Comparison of ENCODE assay signal across 14 cellular contexts in the genomic region with DNA sequence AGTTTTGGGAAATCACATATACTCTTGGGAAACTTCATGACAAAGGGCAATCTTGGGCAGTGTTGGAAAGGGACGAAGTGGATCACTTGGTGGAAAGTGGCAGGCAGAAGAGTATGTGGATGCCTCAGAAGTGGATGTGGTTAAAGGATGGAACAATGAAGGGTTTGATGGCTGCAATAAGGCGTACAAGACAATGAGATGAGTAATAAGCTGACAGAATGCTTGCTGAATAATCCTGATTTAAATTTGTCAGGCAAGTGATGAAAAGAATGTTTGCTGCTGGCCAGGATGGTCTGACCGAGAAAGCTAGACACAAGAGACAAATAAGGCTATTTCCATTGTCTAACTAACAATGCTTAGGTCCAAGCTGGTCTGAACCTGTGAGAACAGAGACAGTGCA.
DNase-seq lines count a peak whose midpoint lies in the region; ATAC-seq, FAIRE-seq and TF ChIP-seq lines count a peak whose summit lies in the region.
"Had no signal": no experiment of that assay in that cellular context is flagged by ENCODE, and none has a peak within 500 bp of the region (broad histone marks: within the 10 kb centered on the region; RNA-seq: fewer than 3 reads in every experiment).

No MANE protein-coding gene starts in this region.

- H3K4me3 Mint-ChIP-seq in astrocyte (ENCODE audit: unreplicated experiment) (no peak overlapping the region), Caco-2 (ENCODE audit: unreplicated experiment) (no peak overlapping the region)
- H3K4me3 Mint-ChIP-seq: activated B cell treated with CpG ODN at 0.5 μM for 24 hours, memory B cell had no signal

- TF ChIP-seq CTCF in astrocyte (IDR thresholded peaks at IDR 0.05; ENCODE audit: insufficient read depth, low read depth, low read length) (no peak), Caco-2 (IDR thresholded peaks at IDR 0.05; ENCODE audit: insufficient read depth in 1 of 2, low read depth in 1 of 2, low read length in 1 of 2, severe bottlenecking in 1 of 2, unreplicated experiment in 1 of 2) (no peak)

- intact Hi-C loops in Caco-2 (cut with micrococcal nuclease; ENCODE audit: unreplicated experiment): no loop called here

- no peak overlapping the region for H3K23ac ChIP-seq in mesenchymal stem cell (ENCODE audit: low read length in 2 of 2)

- H2BK5ac ChIP-seq in mesenchymal stem cell (ENCODE audit: low read depth, low read length, poor library complexity, severe bottlenecking): no peak overlapping the region

- BruUV-seq in Caco-2 (replicated peaks; lab: Mats Ljungman, UMichigan): no TSS peak

- FAIRE-seq in HTR-8/SVneo (lab: Jason Lieb, UNC) (no peak), astrocyte (lab: Jason Lieb, UNC) (peak; percentile 87)

- no peaks in the 10 kb centered on the region for H4K20me1 ChIP-seq in astrocyte (ENCODE audit: insufficient read depth, low read length)

- H3K14ac ChIP-seq in mesenchymal stem cell (ENCODE audit: low read length in 2 of 2): no peak overlapping the region

- H3K9me3 Mint-ChIP-seq in astrocyte (ENCODE audit: unreplicated experiment) (no peaks in the 10 kb centered on the region), Caco-2 (ENCODE audit: unreplicated experiment) (no peaks in the 10 kb centered on the region)
- H3K9me3 Mint-ChIP-seq: activated B cell treated with CpG ODN at 0.5 μM for 24 hours, memory B cell had no signal

- peaks cover 2% of the 10 kb centered on the region for H3K79me1 ChIP-seq in mesenchymal stem cell (replicated peaks; ENCODE audit: low read length, poor library complexity, severe bottlenecking)

- no peak overlapping the region for H4K8ac ChIP-seq in mesenchymal stem cell (ENCODE audit: low read length)

- H3K36me3 ChIP-seq in astrocyte (ENCODE audit: insufficient read depth, low read length) (no peaks in the 10 kb centered on the region), mesenchymal stem cell (ENCODE audit: control insufficient read depth in 1 of 2, insufficient read depth in 2 of 2, low read depth in 1 of 2, low read length in 2 of 2) (no peaks in the 10 kb centered on the region), Caco-2 (ENCODE audit: control insufficient read depth, insufficient read depth, low read length) (no peaks in the 10 kb centered on the region)
- H3K36me3 ChIP-seq: Peyer's patch, tibial artery had no signal

- H2AK5ac ChIP-seq in mesenchymal stem cell (ENCODE audit: low read length, severe bottlenecking): no peak overlapping the region

- H2BK12ac ChIP-seq in mesenchymal stem cell (ENCODE audit: low read length in 2 of 2): no peak overlapping the region

- H3K9me3 ChIP-seq in astrocyte (ENCODE audit: insufficient read depth, low read depth, low read length): no peaks in the 10 kb centered on the region
- H3K9me3 ChIP-seq in mesenchymal stem cell (ENCODE audit: control insufficient read depth, low read length): no peaks in the 10 kb centered on the region
- H3K9me3 ChIP-seq in Caco-2: no peaks in the 10 kb centered on the region
- H3K9me3 ChIP-seq: Peyer's patch, tibial artery had no signal

- H3K18ac ChIP-seq in mesenchymal stem cell (ENCODE audit: low read depth in 1 of 2, low read length in 2 of 2): no peak overlapping the region

- 50% methylated on average over 3 of the region's 3 CpGs for WGBS in mesenchymal stem cell

- H3K4me2 ChIP-seq in astrocyte (ENCODE audit: low read length) (peak overlapping the region; percentile 48), mesenchymal stem cell (ENCODE audit: low read length, poor library complexity, severe bottlenecking) (no peak overlapping the region)

- H3K27me3 Mint-ChIP-seq in astrocyte (ENCODE audit: low read depth, unreplicated experiment) (no peaks in the 10 kb centered on the region), Caco-2 (ENCODE audit: insufficient read depth, unreplicated experiment) (peaks cover 10% of the 10 kb centered on the region)
- H3K27me3 Mint-ChIP-seq: activated B cell treated with CpG ODN at 0.5 μM for 24 hours, memory B cell had no signal

- no peak overlapping the region for H3K4me3 ChIP-seq in astrocyte (ENCODE audit: insufficient read depth, low read depth, low read length)
- H3K4me3 ChIP-seq in mesenchymal stem cell (ENCODE audit: insufficient read depth in 1 of 2, low read depth in 1 of 2, low read length in 2 of 2): no peak overlapping the region
- H3K4me3 ChIP-seq in Caco-2 (ENCODE audit: low read depth, low read length): no peak overlapping the region
- H3K4me3 ChIP-seq: Peyer's patch, tibial artery had no signal

- H2BK120ac ChIP-seq in mesenchymal stem cell (ENCODE audit: low read depth, low read length): no peak overlapping the region

- H3K79me2 ChIP-seq in astrocyte (ENCODE audit: insufficient read depth, low read length): peaks cover 3% of the 10 kb centered on the region

- POLR2A ChIA-PET in Caco-2 (lab: Charles Lee): no interaction called here

- CTCF ChIA-PET in Caco-2 (lab: Charles Lee): no interaction called here

- H3K4ac ChIP-seq in mesenchymal stem cell (ENCODE audit: low read depth in 1 of 2, low read length in 2 of 2): no peak overlapping the region

- H3K36me3 Mint-ChIP-seq in astrocyte (ENCODE audit: low read depth, unreplicated experiment) (no peaks in the 10 kb centered on the region), Caco-2 (ENCODE audit: insufficient read depth, unreplicated experiment) (no peaks in the 10 kb centered on the region)
- H3K36me3 Mint-ChIP-seq: memory B cell had no signal

- H3K9ac ChIP-seq in astrocyte (ENCODE audit: low read length) (no peak overlapping the region), mesenchymal stem cell (ENCODE audit: low read length) (peak overlapping the region; percentile 1)

- DNase-seq in Ammon's horn (ENCODE audit: low spot score): peak; percentile 28
- peak; percentile 33 for DNase-seq in HTR-8/SVneo (ENCODE audit: insufficient read length, low spot score)
- peak; percentile 75 for DNase-seq in astrocyte (ENCODE audit: low read depth)
- no peak for DNase-seq in mesenchymal stem cell
- no peak for DNase-seq in dermis blood vessel endothelial cell
- DNase-seq in Caco-2: no peak
- DNase-seq: activated B cell treated with CpG ODN at 0.5 μM for 24 hours, activated gamma-delta T cell treated with Interleukin-2 at 50 U/mL for 16 hours, KBM-7, Peyer's patch, tibial artery had no signal

- H3K27ac Mint-ChIP-seq in astrocyte (ENCODE audit: unreplicated experiment) (no peak overlapping the region), Caco-2 (ENCODE audit: unreplicated experiment) (no peak overlapping the region)
- H3K27ac Mint-ChIP-seq: activated B cell treated with CpG ODN at 0.5 μM for 24 hours, memory B cell had no signal

- peaks cover 24% of the 10 kb centered on the region for H3K4me1 ChIP-seq in astrocyte (ENCODE audit: insufficient read depth, low read length)
- H3K4me1 ChIP-seq in mesenchymal stem cell (ENCODE audit: control insufficient read depth, insufficient read depth, low read depth, low read length): peaks cover 2% of the 10 kb centered on the region
- no peaks in the 10 kb centered on the region for H3K4me1 ChIP-seq in Caco-2

- ATAC-seq in GM21717 (IDR thresholded peaks at IDR 0.05; ENCODE audit: unreplicated experiment) (no peak), GM21526 (IDR thresholded peaks at IDR 0.05; ENCODE audit: low FRiP score, unreplicated experiment) (no peak)

- H2BK15ac ChIP-seq in mesenchymal stem cell (ENCODE audit: low read depth, poor library complexity, severe bottlenecking): no peak overlapping the region

- H3K27me3 ChIP-seq in astrocyte (ENCODE audit: insufficient read depth, low read length) (no peaks in the 10 kb centered on the region), mesenchymal stem cell (ENCODE audit: control insufficient read depth in 1 of 2, insufficient read depth in 1 of 2, low read length in 2 of 2) (no peaks in the 10 kb centered on the region), Caco-2 (replicated peaks; ENCODE audit: control insufficient read depth, insufficient read depth, low read length) (no peaks in the 10 kb centered on the region)
- H3K27me3 ChIP-seq: Peyer's patch, tibial artery had no signal

- peak overlapping the region; percentile 18 for H2AFZ ChIP-seq in astrocyte (ENCODE audit: low read depth, low read length)
- H2AFZ ChIP-seq in mesenchymal stem cell (ENCODE audit: low read depth, low read length): no peak overlapping the region

- H3K27ac ChIP-seq in astrocyte (ENCODE audit: low read depth, low read length) (peak overlapping the region; percentile 21), mesenchymal stem cell (ENCODE audit: low read length, poor library complexity, severe bottlenecking) (no peak overlapping the region)
- H3K27ac ChIP-seq: Peyer's patch, tibial artery had no signal

- H4K91ac ChIP-seq in mesenchymal stem cell (ENCODE audit: low read length): no peak overlapping the region

- H3K4me1 Mint-ChIP-seq in astrocyte (ENCODE audit: low read depth, unreplicated experiment) (peaks cover 29% of the 10 kb centered on the region), Caco-2 (ENCODE audit: low read depth, unreplicated experiment) (no peaks in the 10 kb centered on the region)

Comparison
In these comparisons a context has a peak if more than half of its experiments do, and no peak if none do; other contexts are left out.
1. DNase-seq: peak in Ammon's horn (single experiment), HTR-8/SVneo (single experiment) and astrocyte (single experiment); none in mesenchymal stem cell (single experiment), dermis blood vessel endothelial cell (single experiment) and Caco-2 (0 of 2).